8 cellular contexts compared by ENCODE assay signal in the genomic region with DNA sequence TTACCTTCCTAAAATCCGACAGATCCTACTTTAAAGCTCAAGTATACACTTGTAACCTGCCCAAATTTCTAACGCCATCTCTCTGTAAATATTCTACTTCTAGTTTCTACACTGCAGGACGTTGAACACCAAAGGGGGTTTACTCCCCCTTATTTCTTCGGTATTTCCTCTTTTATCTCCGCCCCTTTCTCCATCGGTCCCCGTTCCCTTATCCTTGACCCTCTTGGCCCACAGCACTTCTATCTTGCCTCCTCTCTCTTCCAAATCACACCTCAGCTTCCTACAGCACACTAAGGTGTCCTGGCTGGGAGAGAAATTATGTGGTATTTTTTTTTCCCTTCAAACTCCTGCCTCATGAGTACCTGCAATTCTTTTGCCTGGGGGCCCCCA. TPM values are rescaled to one million over a fixed set of nuclear protein-coding genes. Genes with fewer than 3 reads are reported as not detected.
A peak's percentile ranks its signal among the peaks of the same experiment; 100 is the strongest.
DNase-seq lines count a peak whose midpoint lies in the region; ATAC-seq and TF ChIP-seq lines count a peak whose summit lies in the region.

No MANE protein-coding gene starts in this region.

- no peak for TF ChIP-seq POLR2A in erythroblast (IDR thresholded peaks at IDR 0.05; ENCODE audit: low read length)

- peak overlapping the region; percentile 93 for H3K27ac ChIP-seq in iPS-20b (ENCODE audit: low read length)

- peak overlapping the region; percentile 91 for H3K27ac Mint-ChIP-seq in activated CD8-positive, alpha-beta T cell treated with anti-CD3 and anti-CD28 coated beads for 36 hours
- peak overlapping the region; percentile 94 for H3K27ac Mint-ChIP-seq in stimulated activated naive B cell treated with anti-CD40 and anti-IgM and Interleukin-4, amounts not matched to agents 10 μg/mL and 1 μg/mL and 100 μg/mL, for 72 hours

- peaks cover 5% of the 10 kb centered on the region for H3K4me1 ChIP-seq in iPS-20b (ENCODE audit: insufficient read depth, low read length)

- H3K4me1 Mint-ChIP-seq in activated CD8-positive, alpha-beta T cell treated with anti-CD3 and anti-CD28 coated beads for 36 hours (ENCODE audit: low read depth): peaks cover 20% of the 10 kb centered on the region
- peaks cover 7 to 8% of the 10 kb centered on the region in 2 donors for H3K4me1 Mint-ChIP-seq in stimulated activated naive B cell treated with anti-CD40 and anti-IgM and Interleukin-4, amounts not matched to agents 10 μg/mL and 1 μg/mL and 100 μg/mL, for 72 hours

- H3K27me3 Mint-ChIP-seq in activated CD8-positive, alpha-beta T cell treated with anti-CD3 and anti-CD28 coated beads for 36 hours: no peaks in the 10 kb centered on the region
- no peaks in the 10 kb centered on the region for H3K27me3 Mint-ChIP-seq in stimulated activated naive B cell treated with anti-CD40 and anti-IgM and Interleukin-4, amounts not matched to agents 10 μg/mL and 1 μg/mL and 100 μg/mL, for 72 hours

- ATAC-seq in HG02885 (IDR thresholded peaks at IDR 0.05; ENCODE audit: poor library complexity, unreplicated experiment): peak; percentile 5
- no peak for ATAC-seq in activated CD8-positive, alpha-beta T cell treated with anti-CD3 and anti-CD28 coated beads for 36 hours
- peak; percentile 17 to 28 for ATAC-seq in stimulated activated naive B cell treated with anti-CD40 and anti-IgM and Interleukin-4, amounts not matched to agents 10 μg/mL and 1 μg/mL and 100 μg/mL, for 72 hours (replicated peaks)

- DNase-seq in NCI-H510A treated with DMSO at 0.1 percent for 48 hours (lab: John Stamatoyannopoulos, UW) (peak; percentile 68), NCI-H510A (lab: John Stamatoyannopoulos, UW) (no peak), SKM-1 (lab: John Stamatoyannopoulos, UW; ENCODE audit: unreplicated experiment) (no peak), erythroblast (lab: John Stamatoyannopoulos, UW) (no peak)
- no peak for DNase-seq in activated CD8-positive, alpha-beta T cell treated with anti-CD3 and anti-CD28 coated beads for 36 hours
- DNase-seq in stimulated activated naive B cell treated with anti-CD40 and anti-IgM and Interleukin-4, amounts not matched to agents 10 μg/mL and 1 μg/mL and 100 μg/mL, for 72 hours: no peak

- no peak for TF ChIP-seq CTCF in activated CD8-positive, alpha-beta T cell treated with anti-CD3 and anti-CD28 coated beads for 36 hours (IDR thresholded peaks at IDR 0.05)

- peak overlapping the region; percentile 79; the same call in 1 of the 2 replicates for H3K9ac ChIP-seq in iPS-20b (ENCODE audit: low read depth, low read length)

- intact Hi-C loops in activated CD8-positive, alpha-beta T cell treated with anti-CD3 and anti-CD28 coated beads for 36 hours (cut with micrococcal nuclease): no loop called here

- peak overlapping the region; percentile 77 for H3K4me3 Mint-ChIP-seq in activated CD8-positive, alpha-beta T cell treated with anti-CD3 and anti-CD28 coated beads for 36 hours
- H3K4me3 Mint-ChIP-seq in stimulated activated naive B cell treated with anti-CD40 and anti-IgM and Interleukin-4, amounts not matched to agents 10 μg/mL and 1 μg/mL and 100 μg/mL, for 72 hours: peak overlapping the region; percentile 86 to 87

- H3K36me3 Mint-ChIP-seq in activated CD8-positive, alpha-beta T cell treated with anti-CD3 and anti-CD28 coated beads for 36 hours (ENCODE audit: low read depth): no peaks in the 10 kb centered on the region
- peaks cover 3 to 8% of the 10 kb centered on the region in 2 donors for H3K36me3 Mint-ChIP-seq in stimulated activated naive B cell treated with anti-CD40 and anti-IgM and Interleukin-4, amounts not matched to agents 10 μg/mL and 1 μg/mL and 100 μg/mL, for 72 hours

- H3K27me3 ChIP-seq in iPS-20b (ENCODE audit: insufficient read depth, low read length): peaks cover 8% of the 10 kb centered on the region; the same call in 1 of the 2 replicates

- H3K9me3 Mint-ChIP-seq in activated CD8-positive, alpha-beta T cell treated with anti-CD3 and anti-CD28 coated beads for 36 hours: no peaks in the 10 kb centered on the region
- H3K9me3 Mint-ChIP-seq in stimulated activated naive B cell treated with anti-CD40 and anti-IgM and Interleukin-4, amounts not matched to agents 10 μg/mL and 1 μg/mL and 100 μg/mL, for 72 hours: peaks cover 4% of the 10 kb centered on the region in 2 donors

- H3K36me3 ChIP-seq in iPS-20b (ENCODE audit: insufficient read depth, low read depth, low read length): no peaks in the 10 kb centered on the region

- no peaks in the 10 kb centered on the region for H3K9me3 ChIP-seq in iPS-20b (ENCODE audit: insufficient read depth, low read depth, low read length)

- CTCF ChIA-PET in activated CD8-positive, alpha-beta T cell treated with anti-CD3 and anti-CD28 coated beads for 36 hours (lab: Charles Lee): interaction anchor here (1.1 kb wide), 1 partner anchor 335 kb away, joined by 4 read pairs; no protein-coding TSS in a partner anchor

- POLR2A ChIA-PET in activated CD8-positive, alpha-beta T cell treated with anti-CD3 and anti-CD28 coated beads for 36 hours (lab: Charles Lee): interaction anchor here (1.4 to 1.7 kb wide), 2 partner anchors 8 to 11 kb away, joined by 6 to 9 read pairs; no protein-coding TSS in a partner anchor

- H3K4me3 ChIP-seq in iPS-20b (ENCODE audit: low read length): peak overlapping the region; percentile 82

RNA-seq across cellular contexts. Expression of gene ZMAT1, which starts 0.7 kb away (rescaled TPM):
- 1 to 10 TPM; 3.3 TPM for total RNA-seq in activated CD8-positive, alpha-beta T cell treated with anti-CD3 and anti-CD28 coated beads for 36 hours
